ENCODE assay signal across 10 cellular contexts in the genomic region with DNA sequence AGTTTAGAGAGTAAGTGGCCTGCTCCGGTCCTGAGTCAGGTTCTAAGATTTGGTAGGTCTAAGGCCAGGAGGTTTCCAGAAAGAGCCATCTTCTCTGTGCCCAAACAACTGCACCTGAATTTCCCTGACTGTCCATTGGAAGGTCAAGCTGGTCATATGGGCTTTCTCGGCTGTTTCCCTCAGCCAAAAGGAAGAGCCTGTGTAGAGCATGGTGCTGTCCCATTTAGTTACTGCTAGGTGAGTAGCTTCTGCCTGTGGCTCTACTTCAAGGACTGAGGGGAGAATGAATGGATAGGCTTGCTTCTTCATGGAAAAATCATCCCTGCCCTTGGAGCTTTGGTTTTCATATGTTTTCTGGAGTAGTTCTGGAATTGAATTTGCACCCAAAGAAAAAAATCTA. TPM values are rescaled to one million over a fixed set of nuclear protein-coding genes. Genes with fewer than 3 reads are reported as not detected.
"Had no signal": no experiment of that assay in that cellular context is flagged by ENCODE, and none has a peak within 500 bp of the region (broad histone marks: within the 10 kb centered on the region; RNA-seq: fewer than 3 reads in every experiment).

No MANE protein-coding gene starts in this region.

- H3K36me3 ChIP-seq: HAP-1 had no signal

- H3K27ac Mint-ChIP-seq: HFFc6, IgD-negative memory B cell had no signal

- H3K9me3 Mint-ChIP-seq: HFFc6, IgD-negative memory B cell had no signal

- H3K4me3 Mint-ChIP-seq: HFFc6, IgD-negative memory B cell had no signal

- H3K4me3 ChIP-seq: GM23248, HAP-1 had no signal

- DNase-seq: GM23248, GOT3, H7, HFFc6, KBM-7 had no signal

- H3K9me3 ChIP-seq: HAP-1 had no signal

- H3K27ac ChIP-seq: GM23248, HL-60, KMS-11 had no signal

- H3K36me3 Mint-ChIP-seq: IgD-negative memory B cell had no signal

- H3K4me1 Mint-ChIP-seq: IgD-negative memory B cell had no signal

RNA-seq across cellular contexts. Expression of a gene that starts 33.7 kb away (rescaled TPM):
- total RNA-seq: HepG2 had no signal
